In the genomic region with DNA sequence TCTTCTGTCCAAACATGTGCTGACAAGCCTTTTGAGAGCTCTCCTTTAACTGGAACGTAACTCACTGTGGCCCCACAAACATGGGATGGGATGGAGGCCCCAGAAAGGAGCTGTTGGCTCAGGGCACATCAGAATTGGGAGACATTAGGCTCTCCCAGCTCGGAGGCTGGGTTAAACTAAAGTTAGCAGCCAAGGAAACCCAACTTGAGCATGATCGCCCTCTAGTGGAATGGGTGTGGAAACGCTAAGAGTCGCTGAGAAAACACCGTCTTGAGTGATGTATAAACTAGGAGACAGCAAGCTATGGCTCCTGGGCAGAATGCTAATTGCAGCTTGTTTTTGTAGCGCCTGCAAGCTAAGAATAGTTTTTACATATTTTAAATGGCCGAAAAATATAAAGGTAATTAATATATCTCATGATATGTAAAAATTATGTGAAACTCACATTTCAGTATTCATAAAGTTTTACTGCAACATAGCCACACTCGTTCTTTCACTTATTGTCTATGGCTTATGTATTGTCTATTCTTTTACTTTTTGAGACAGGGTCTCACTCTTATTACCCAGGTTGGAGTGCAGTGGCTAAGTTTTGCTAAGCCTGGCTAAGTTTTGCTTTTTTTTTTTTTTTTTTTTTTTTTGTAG, we compare ENCODE assay signal across 8 cellular contexts.
DNase-seq lines count a peak whose midpoint lies in the region; ATAC-seq and TF ChIP-seq lines count a peak whose summit lies in the region.

No MANE protein-coding gene starts in this region.

- intact Hi-C loops in activated CD4-positive, alpha-beta T cell treated with anti-CD3 and anti-CD28 coated beads, Interleukin-2, amount 10 ng/mL, durations not matched to agents 24 days and 14 days (cut with micrococcal nuclease) = loop anchor here (1.0 to 10.0 kb wide), 2 partner anchors 81 to 399 kb away; no protein-coding TSS in a partner anchor
- intact Hi-C loops in testis (cut with DNase I; ENCODE audit: low total_unique reads) = no loop called here

- no peaks in the 10 kb centered on the region for H3K9me3 ChIP-seq in endodermal cell (ENCODE audit: control insufficient read depth, low read length)
- no peaks in the 10 kb centered on the region for H3K9me3 ChIP-seq in testis

- H3K27me3 ChIP-seq in endodermal cell (ENCODE audit: control insufficient read depth, insufficient read depth, low read length, poor library complexity, severe bottlenecking) = no peaks in the 10 kb centered on the region
- H3K27me3 ChIP-seq in testis = no peaks in the 10 kb centered on the region

- WGBS in endodermal cell (ENCODE audit: insufficient coverage in 1 of 2, insufficient read length in 1 of 2), 2 experiments = 4 to 21% methylated on average over 6 to 8 of the region's 9 CpGs
- 24 to 26% methylated on average over 9 of the region's 9 CpGs for WGBS in testis, 2 donors

- no peak for TF ChIP-seq POLR2A in testis (IDR thresholded peaks at IDR 0.05)

- TF ChIP-seq CTCF in endodermal cell (conservative IDR thresholded peaks at IDR 0.05) (peak; percentile 83), mesothelial cell of epicardium (IDR thresholded peaks at IDR 0.05; ENCODE audit: unreplicated experiment) (peak; percentile 80), testis (IDR thresholded peaks at IDR 0.05) (peak; percentile 78 to 97 (median 96))

- H3K36me3 Mint-ChIP-seq in activated CD4-positive, alpha-beta T cell treated with anti-CD3 and anti-CD28 coated beads, Interleukin-2, amount 10 ng/mL, durations not matched to agents 24 days and 14 days (ENCODE audit: low read depth) = no peaks in the 10 kb centered on the region
- no peaks in the 10 kb centered on the region for H3K36me3 Mint-ChIP-seq in endodermal cell (ENCODE audit: low read depth)
- H3K36me3 Mint-ChIP-seq in mesothelial cell of epicardium = no peaks in the 10 kb centered on the region

- H3K4me1 ChIP-seq in endodermal cell (ENCODE audit: control insufficient read depth, insufficient read depth, low read length) = peaks cover 14% of the 10 kb centered on the region
- H3K4me1 ChIP-seq in testis = peaks cover 19% of the 10 kb centered on the region

- ATAC-seq in HG02885 (IDR thresholded peaks at IDR 0.05; ENCODE audit: poor library complexity, unreplicated experiment) = peak; percentile 79
- no peak for ATAC-seq in HG03139 (IDR thresholded peaks at IDR 0.05; ENCODE audit: unreplicated experiment)

- H3K4me1 Mint-ChIP-seq in activated CD4-positive, alpha-beta T cell treated with anti-CD3 and anti-CD28 coated beads, Interleukin-2, amount 10 ng/mL, durations not matched to agents 24 days and 14 days = peaks cover 2% of the 10 kb centered on the region
- H3K4me1 Mint-ChIP-seq in endodermal cell (peaks cover 32% of the 10 kb centered on the region), mesothelial cell of epicardium (peaks cover 44% of the 10 kb centered on the region)

- peak; percentile 84 for DNase-seq in EH (ENCODE audit: low read depth)
- peak; percentile 69 for DNase-seq in NCI-H446 treated with DMSO at 0.1 percent for 48 hours (lab: John Stamatoyannopoulos, UW)
- DNase-seq in activated CD4-positive, alpha-beta T cell treated with anti-CD3 and anti-CD28 coated beads, Interleukin-2, amount 10 ng/mL, durations not matched to agents 24 days and 14 days = peak; percentile 86
- DNase-seq in endodermal cell = peak; percentile 90
- DNase-seq in mesothelial cell of epicardium (ENCODE audit: low spot score in 2 of 2, unreplicated experiment in 2 of 2) = peak in 1 of 2 experiments; percentile 67
- DNase-seq in testis = peak; percentile 80

- peaks cover 6% of the 10 kb centered on the region for H3K27me3 Mint-ChIP-seq in activated CD4-positive, alpha-beta T cell treated with anti-CD3 and anti-CD28 coated beads, Interleukin-2, amount 10 ng/mL, durations not matched to agents 24 days and 14 days
- H3K27me3 Mint-ChIP-seq in endodermal cell (ENCODE audit: insufficient read depth) (no peaks in the 10 kb centered on the region), mesothelial cell of epicardium (ENCODE audit: low read depth) (peaks cover 2% of the 10 kb centered on the region)

- no peak overlapping the region for H3K9ac ChIP-seq in endodermal cell (ENCODE audit: extremely low read depth, low read length, poor library complexity, severe bottlenecking)

- H3K27ac ChIP-seq in endodermal cell (ENCODE audit: low read depth, low read length) (no peak overlapping the region), testis (no peak overlapping the region)

- H3K36me3 ChIP-seq in endodermal cell (ENCODE audit: control insufficient read depth, insufficient read depth, low read length) (no peaks in the 10 kb centered on the region), testis (ENCODE audit: low read depth, missing control alignments) (no peaks in the 10 kb centered on the region)

- peak overlapping the region; percentile 47 for H3K27ac Mint-ChIP-seq in activated CD4-positive, alpha-beta T cell treated with anti-CD3 and anti-CD28 coated beads, Interleukin-2, amount 10 ng/mL, durations not matched to agents 24 days and 14 days
- no peak overlapping the region for H3K27ac Mint-ChIP-seq in endodermal cell
- H3K27ac Mint-ChIP-seq in mesothelial cell of epicardium = peak overlapping the region; percentile 43

- no peaks in the 10 kb centered on the region for H3K9me3 Mint-ChIP-seq in activated CD4-positive, alpha-beta T cell treated with anti-CD3 and anti-CD28 coated beads, Interleukin-2, amount 10 ng/mL, durations not matched to agents 24 days and 14 days
- H3K9me3 Mint-ChIP-seq in endodermal cell (peaks cover under 1% of the 10 kb centered on the region), mesothelial cell of epicardium (peaks cover under 1% of the 10 kb centered on the region)

- no peak overlapping the region for H3K4me3 ChIP-seq in endodermal cell (ENCODE audit: low read length)
- no peak overlapping the region for H3K4me3 ChIP-seq in testis

- no peak overlapping the region for H3K4me3 Mint-ChIP-seq in activated CD4-positive, alpha-beta T cell treated with anti-CD3 and anti-CD28 coated beads, Interleukin-2, amount 10 ng/mL, durations not matched to agents 24 days and 14 days
- no peak overlapping the region for H3K4me3 Mint-ChIP-seq in endodermal cell
- no peak overlapping the region for H3K4me3 Mint-ChIP-seq in mesothelial cell of epicardium
